Comparison of ENCODE assay signal across 9 cellular contexts in genomic region chr10:50788951-50789904, GRCh38. TPM values are rescaled to one million over a fixed set of nuclear protein-coding genes. Genes with fewer than 3 reads are reported as not detected.
DNase-seq lines count a peak whose midpoint lies in the region; ATAC-seq and TF ChIP-seq lines count a peak whose summit lies in the region.
"Had no signal": no experiment of that assay in that cellular context is flagged by ENCODE, and none has a peak within 500 bp of the region (broad histone marks: within the 10 kb centered on the region; RNA-seq: fewer than 3 reads in every experiment).

No MANE protein-coding gene starts in this region.

- H3K27ac Mint-ChIP-seq in HFFc6: no peak overlapping the region
- no peak overlapping the region for H3K27ac Mint-ChIP-seq in WTC11
- no peak overlapping the region for H3K27ac Mint-ChIP-seq in activated CD4-positive, alpha-beta memory T cell treated with anti-CD3 and anti-CD28 coated beads for 36 hours
- H3K27ac Mint-ChIP-seq: activated naive CD8-positive, alpha-beta T cell treated with anti-CD3 and anti-CD28 coated beads for 36 hours had no signal

- DNase-seq in COLO829 (ENCODE audit: low spot score): peak; percentile 58
- peak; percentile 41 for DNase-seq in HFFc6
- DNase-seq in WTC11 (ENCODE audit: low spot score): no peak
- DNase-seq in left colon: no peak
- DNase-seq in GM19238 (ENCODE audit: insufficient read length, low spot score): no peak
- DNase-seq in activated CD4-positive, alpha-beta memory T cell treated with anti-CD3 and anti-CD28 coated beads for 36 hours: no peak
- DNase-seq: activated naive CD8-positive, alpha-beta T cell treated with anti-CD3 and anti-CD28 coated beads for 36 hours had no signal

- POLR2A ChIA-PET in WTC11 (lab: Charles Lee): interaction anchor here (0.6 kb wide), 1 partner anchor 60 kb away, joined by 4 read pairs; no protein-coding TSS in a partner anchor
- POLR2A ChIA-PET in activated CD4-positive, alpha-beta memory T cell treated with anti-CD3 and anti-CD28 coated beads for 36 hours (lab: Charles Lee): no interaction called here

- H3K4me3 Mint-ChIP-seq in HFFc6 (no peak overlapping the region), WTC11 (peak overlapping the region; percentile 45; the same call in 1 of the 2 replicates)
- no peak overlapping the region for H3K4me3 Mint-ChIP-seq in activated CD4-positive, alpha-beta memory T cell treated with anti-CD3 and anti-CD28 coated beads for 36 hours
- H3K4me3 Mint-ChIP-seq: activated naive CD8-positive, alpha-beta T cell treated with anti-CD3 and anti-CD28 coated beads for 36 hours had no signal

- CTCF ChIA-PET in WTC11 (lab: Charles Lee): interaction anchor here (0.7 to 2.1 kb wide), 4 partner anchors 12 to 204 kb away, joined by 4 to 9 read pairs (median 5); no protein-coding TSS in a partner anchor
- CTCF ChIA-PET in activated CD4-positive, alpha-beta memory T cell treated with anti-CD3 and anti-CD28 coated beads for 36 hours (lab: Charles Lee): no interaction called here

- H3K27me3 Mint-ChIP-seq in HFFc6 (ENCODE audit: insufficient read depth) (peaks cover 16% of the 10 kb centered on the region), WTC11 (ENCODE audit: low read depth) (peaks cover 9% of the 10 kb centered on the region)
- H3K27me3 Mint-ChIP-seq in activated CD4-positive, alpha-beta memory T cell treated with anti-CD3 and anti-CD28 coated beads for 36 hours: peaks cover 9% of the 10 kb centered on the region
- H3K27me3 Mint-ChIP-seq: activated naive CD8-positive, alpha-beta T cell treated with anti-CD3 and anti-CD28 coated beads for 36 hours had no signal

- peaks cover 5% of the 10 kb centered on the region; the same call in 1 of the 2 replicates for H3K36me3 Mint-ChIP-seq in HFFc6 (ENCODE audit: low read depth)
- peaks cover 8% of the 10 kb centered on the region for H3K36me3 Mint-ChIP-seq in WTC11
- H3K36me3 Mint-ChIP-seq in activated CD4-positive, alpha-beta memory T cell treated with anti-CD3 and anti-CD28 coated beads for 36 hours: peaks cover 5% of the 10 kb centered on the region

- intact Hi-C loops in left colon (cut with DNase I, micrococcal nuclease): no loop called here
- intact Hi-C loops in activated CD4-positive, alpha-beta memory T cell treated with anti-CD3 and anti-CD28 coated beads for 36 hours (cut with micrococcal nuclease): no loop called here

- H3K4me1 Mint-ChIP-seq in HFFc6 (ENCODE audit: low read depth) (no peaks in the 10 kb centered on the region), WTC11 (peaks cover 19% of the 10 kb centered on the region)
- H3K4me1 Mint-ChIP-seq in activated CD4-positive, alpha-beta memory T cell treated with anti-CD3 and anti-CD28 coated beads for 36 hours (ENCODE audit: low read depth): peaks cover 6% of the 10 kb centered on the region

- ATAC-seq in WTC11: peak; percentile 98
- peak; percentile 97 for ATAC-seq in left colon
- ATAC-seq in GM18861 (IDR thresholded peaks at IDR 0.05; ENCODE audit: unreplicated experiment): no peak
- ATAC-seq in GM21723 (IDR thresholded peaks at IDR 0.05; ENCODE audit: unreplicated experiment): no peak

- peaks cover 8% of the 10 kb centered on the region for H3K9me3 Mint-ChIP-seq in HFFc6
- peaks cover 6% of the 10 kb centered on the region for H3K9me3 Mint-ChIP-seq in WTC11
- H3K9me3 Mint-ChIP-seq in activated CD4-positive, alpha-beta memory T cell treated with anti-CD3 and anti-CD28 coated beads for 36 hours: no peaks in the 10 kb centered on the region

- TF ChIP-seq CTCF in HFFc6 (IDR thresholded peaks at IDR 0.05): peak; percentile 79
- no peak for TF ChIP-seq CTCF in WTC11 (IDR thresholded peaks at IDR 0.05)

TF ChIP-seq in WTC11, 78 proteins besides CTCF, POLR2A, EP300 and RAD21:
- TF ChIP-seq ATF6 (CRISPR knock-in tag; IDR thresholded peaks at IDR 0.05) (no peak), ZNF396 (CRISPR knock-in tag; IDR thresholded peaks at IDR 0.05; ENCODE audit: borderline replicate concordance) (no peak), GABPB1 (CRISPR knock-in tag; IDR thresholded peaks at IDR 0.05) (no peak), MYBL2 (CRISPR knock-in tag; IDR thresholded peaks at IDR 0.05) (no peak), E2F4 (CRISPR knock-in tag; IDR thresholded peaks at IDR 0.05; ENCODE audit: borderline replicate concordance, low read depth) (no peak), ATF1 (CRISPR knock-in tag; IDR thresholded peaks at IDR 0.05) (no peak), MLX (CRISPR knock-in tag; IDR thresholded peaks at IDR 0.05) (no peak), ZBTB43 (CRISPR knock-in tag; IDR thresholded peaks at IDR 0.05) (no peak), ELF4 (CRISPR knock-in tag; IDR thresholded peaks at IDR 0.05; ENCODE audit: low read depth) (no peak), FOXJ3 (CRISPR knock-in tag; IDR thresholded peaks at IDR 0.05; ENCODE audit: borderline replicate concordance) (no peak), ZNF263 (CRISPR knock-in tag; IDR thresholded peaks at IDR 0.05; ENCODE audit: low read depth) (no peak), GRHL2 (CRISPR knock-in tag; IDR thresholded peaks at IDR 0.05; ENCODE audit: insufficient replicate concordance, severe bottlenecking) (no peak)

RNA-seq across cellular contexts. Expression of gene ASAH2B, which starts 49.5 kb away (rescaled TPM):
- 1 to 10 TPM; 4.0 to 7.7 (median 5.5) TPM for total RNA-seq in HFFc6 (2021; fragmentation: NEBNext Ultra II Directional; extraction: Animal tissue kit (Norgen Biotek cat#: 25700))
- total RNA-seq in WTC11 (2021): 5.7 to 8.6 TPM (median 7.8 TPM) in 3 replicates
- total RNA-seq in left colon: 1 to 10 TPM; 6.6 to 7.5 TPM
- total RNA-seq in activated CD4-positive, alpha-beta memory T cell treated with anti-CD3 and anti-CD28 coated beads for 36 hours: 1 to 10 TPM; 3.1 to 3.5 TPM

Comparison
In these comparisons a context has a peak if more than half of its experiments do, and no peak if none do; other contexts are left out.
1. DNase-seq: peak in COLO829 (single experiment) and HFFc6 (single experiment); none in WTC11 (single experiment), left colon (0 of 2), GM19238 (single experiment) and activated CD4-positive, alpha-beta memory T cell treated with anti-CD3 and anti-CD28 coated beads for 36 hours (single experiment).
2. ATAC-seq: peak in WTC11 (single experiment) and left colon (single experiment); none in GM18861 (single experiment) and GM21723 (single experiment).